In genomic region chr17:80876456-80877094, GRCh38 we compare ENCODE assay signal across 8 cellular contexts.
DNase-seq lines count a peak whose midpoint lies in the region; ATAC-seq and TF ChIP-seq lines count a peak whose summit lies in the region.
"Not testable (repeated sequence)": the region's sequence is repeated elsewhere in the genome, so short reads cannot be mapped to it uniquely, and the experiment has no call there.

No MANE protein-coding gene starts in this region.

- H3K4me2 ChIP-seq in OCI-LY3 (ENCODE audit: low read length), result peak overlapping the region; percentile 91
- H3K4me2 ChIP-seq in neural progenitor cell, result not testable (repeated sequence)

- peaks cover 28 to 56% (median 31%) of the 10 kb centered on the region in 3 donors for H3K4me1 Mint-ChIP-seq in CD8-positive, alpha-beta memory T cell
- H3K4me1 Mint-ChIP-seq in activated CD4-positive, alpha-beta memory T cell treated with anti-CD3 and anti-CD28 coated beads for 36 hours (ENCODE audit: low read depth), result peaks cover 54% of the 10 kb centered on the region
- peaks cover 18% of the 10 kb centered on the region for H3K4me1 Mint-ChIP-seq in chondrocyte (ENCODE audit: low read depth)
- H3K4me1 Mint-ChIP-seq in immature natural killer cell, result peaks cover 24 to 31% of the 10 kb centered on the region in 2 donors
- H3K4me1 Mint-ChIP-seq in neural progenitor cell, result peaks cover 55% of the 10 kb centered on the region

- not testable (repeated sequence) for DNase-seq in CD8-positive, alpha-beta memory T cell; activated CD4-positive, alpha-beta memory T cell treated with anti-CD3 and anti-CD28 coated beads for 36 hours; immature natural killer cell; neural progenitor cell (ENCODE audit: low spot score)
- DNase-seq in activated gamma-delta T cell (lab: John Stamatoyannopoulos, UW) (peak; percentile 33), chondrocyte (ENCODE audit: low spot score) (peak; percentile 37), upper lobe of right lung (peak; percentile 39)

- H3K4me1 ChIP-seq in CD8-positive, alpha-beta memory T cell (ENCODE audit: insufficient read depth, low read length), result peaks cover 40% of the 10 kb centered on the region
- H3K4me1 ChIP-seq in OCI-LY3 (ENCODE audit: low read length) (peaks cover 24% of the 10 kb centered on the region), neural progenitor cell (peaks cover 30% of the 10 kb centered on the region)
- H3K4me1 ChIP-seq in upper lobe of right lung, result not testable (repeated sequence)

- POLR2A ChIA-PET in CD8-positive, alpha-beta memory T cell (lab: Charles Lee), result not testable (repeated sequence)
- POLR2A ChIA-PET in activated CD4-positive, alpha-beta memory T cell treated with anti-CD3 and anti-CD28 coated beads for 36 hours (lab: Charles Lee), result interaction anchor here (1.1 to 2.9 kb wide), 8 partner anchors 13 to 271 kb away, joined by 3 to 44 read pairs (median 12); no protein-coding TSS in a partner anchor

- peaks cover 0 to 30% (median 11%) of the 10 kb centered on the region in 3 donors for H3K36me3 Mint-ChIP-seq in CD8-positive, alpha-beta memory T cell
- H3K36me3 Mint-ChIP-seq in activated CD4-positive, alpha-beta memory T cell treated with anti-CD3 and anti-CD28 coated beads for 36 hours, result peaks cover 31% of the 10 kb centered on the region
- not testable (repeated sequence) for H3K36me3 Mint-ChIP-seq in chondrocyte (ENCODE audit: low read depth)
- H3K36me3 Mint-ChIP-seq in immature natural killer cell (peaks cover 11 to 20% (median 19%) of the 10 kb centered on the region in 3 donors), neural progenitor cell (peaks cover 13% of the 10 kb centered on the region)

- not testable (repeated sequence) for H3K9me3 Mint-ChIP-seq in CD8-positive, alpha-beta memory T cell; activated CD4-positive, alpha-beta memory T cell treated with anti-CD3 and anti-CD28 coated beads for 36 hours; chondrocyte (ENCODE audit: low read depth); immature natural killer cell; neural progenitor cell

- H3K9me3 ChIP-seq in CD8-positive, alpha-beta memory T cell (ENCODE audit: low read length); OCI-LY3 (ENCODE audit: insufficient read depth, low read length); neural progenitor cell (ENCODE audit: low read depth); upper lobe of right lung: not testable (repeated sequence)

- peak overlapping the region; percentile 18 for H3K4me3 ChIP-seq in CD8-positive, alpha-beta memory T cell (ENCODE audit: low read length)
- H3K4me3 ChIP-seq in OCI-LY3 (ENCODE audit: low read length), result peak overlapping the region; percentile 69
- H3K4me3 ChIP-seq in neural progenitor cell, upper lobe of right lung: not testable (repeated sequence)

- peak overlapping the region; percentile 1 for H3K27ac ChIP-seq in CD8-positive, alpha-beta memory T cell (ENCODE audit: low read depth, low read length)
- H3K27ac ChIP-seq in OCI-LY3 (ENCODE audit: low read length), result peak overlapping the region; percentile 79
- H3K27ac ChIP-seq in neural progenitor cell, upper lobe of right lung: not testable (repeated sequence)

- peak overlapping the region; percentile 15 to 96 (median 88) for H3K27ac Mint-ChIP-seq in CD8-positive, alpha-beta memory T cell
- peak overlapping the region; percentile 98 for H3K27ac Mint-ChIP-seq in activated CD4-positive, alpha-beta memory T cell treated with anti-CD3 and anti-CD28 coated beads for 36 hours
- not testable (repeated sequence) for H3K27ac Mint-ChIP-seq in chondrocyte (ENCODE audit: unreplicated experiment)
- H3K27ac Mint-ChIP-seq in immature natural killer cell, result peak overlapping the region; percentile 21 to 93 (median 83)
- H3K27ac Mint-ChIP-seq in neural progenitor cell, result peak overlapping the region; percentile 69

- H3K36me3 ChIP-seq in CD8-positive, alpha-beta memory T cell (ENCODE audit: insufficient read depth, low read length), result peaks cover 10% of the 10 kb centered on the region
- H3K36me3 ChIP-seq in OCI-LY3 (replicated peaks; ENCODE audit: low read depth, low read length) (peaks cover 22% of the 10 kb centered on the region), upper lobe of right lung (peaks cover 14% of the 10 kb centered on the region)
- H3K36me3 ChIP-seq in neural progenitor cell, result not testable (repeated sequence)

- TF ChIP-seq CTCF in OCI-LY3 (IDR thresholded peaks at IDR 0.05; ENCODE audit: low read depth, low read length); chondrocyte (IDR thresholded peaks at IDR 0.05); neural progenitor cell (IDR thresholded peaks at IDR 0.05); upper lobe of right lung (IDR thresholded peaks at IDR 0.05): not testable (repeated sequence)

- CTCF ChIA-PET in CD8-positive, alpha-beta memory T cell (lab: Charles Lee), result interaction anchor here (1.3 kb wide), 1 partner anchor 11 kb away, joined by 4 read pairs; no protein-coding TSS in a partner anchor
- CTCF ChIA-PET in activated CD4-positive, alpha-beta memory T cell treated with anti-CD3 and anti-CD28 coated beads for 36 hours (lab: Charles Lee), result interaction anchor here (1.0 to 1.9 kb wide), 5 partner anchors 10 to 44 kb away, joined by 6 to 11 read pairs (median 7); no protein-coding TSS in a partner anchor

- not testable (repeated sequence) for ATAC-seq in upper lobe of right lung

- peaks cover 13% of the 10 kb centered on the region for H3F3A ChIP-seq in neural progenitor cell (ENCODE audit: low read depth)

- not testable (repeated sequence) for H3K79me2 ChIP-seq in OCI-LY3 (ENCODE audit: low read length); neural progenitor cell (ENCODE audit: low read depth)

- H3K27me3 ChIP-seq in CD8-positive, alpha-beta memory T cell (ENCODE audit: insufficient read depth, low read length, poor library complexity, severe bottlenecking); OCI-LY3 (ENCODE audit: low read depth, low read length); neural progenitor cell; upper lobe of right lung: not testable (repeated sequence)

- H4K20me1 ChIP-seq in OCI-LY3 (ENCODE audit: insufficient read depth, low read length) (peaks cover 52% of the 10 kb centered on the region), neural progenitor cell (ENCODE audit: low read depth) (peaks cover 12% of the 10 kb centered on the region)

- H3K9ac ChIP-seq in OCI-LY3 (ENCODE audit: low read length), result peak overlapping the region; percentile 29; the same call in 1 of the 2 replicates
- not testable (repeated sequence) for H3K9ac ChIP-seq in neural progenitor cell

- intact Hi-C loops in activated CD4-positive, alpha-beta memory T cell treated with anti-CD3 and anti-CD28 coated beads for 36 hours (cut with micrococcal nuclease), result loop anchor here (1.0 to 5.0 kb wide), 5 partner anchors 10 to 271 kb away; no protein-coding TSS in a partner anchor
- intact Hi-C loops in upper lobe of right lung (cut with DNase I), result not testable (repeated sequence)

- H2AFZ ChIP-seq in OCI-LY3 (ENCODE audit: low read depth, low read length); neural progenitor cell (replicated peaks): not testable (repeated sequence)

- H3K4me3 Mint-ChIP-seq in CD8-positive, alpha-beta memory T cell, result peak overlapping the region; percentile 40 to 85 (median 78)
- H3K4me3 Mint-ChIP-seq in activated CD4-positive, alpha-beta memory T cell treated with anti-CD3 and anti-CD28 coated beads for 36 hours, result peak overlapping the region; percentile 70
- H3K4me3 Mint-ChIP-seq in chondrocyte (ENCODE audit: unreplicated experiment); neural progenitor cell: not testable (repeated sequence)
- peak overlapping the region; percentile 52 to 86 (median 82) for H3K4me3 Mint-ChIP-seq in immature natural killer cell

- not testable (repeated sequence) for H3K27me3 Mint-ChIP-seq in CD8-positive, alpha-beta memory T cell; activated CD4-positive, alpha-beta memory T cell treated with anti-CD3 and anti-CD28 coated beads for 36 hours; chondrocyte (ENCODE audit: low read depth); immature natural killer cell (ENCODE audit: low read depth in 3 of 3); neural progenitor cell (ENCODE audit: insufficient read depth, low read depth)
